21 cellular contexts compared by ENCODE assay signal in genomic region chr4:122083971-122084370, GRCh38.
A peak's percentile ranks its signal among the peaks of the same experiment; 100 is the strongest.
DNase-seq lines count a peak whose midpoint lies in the region; ATAC-seq, FAIRE-seq and TF ChIP-seq lines count a peak whose summit lies in the region.
"Had no signal": no experiment of that assay in that cellular context is flagged by ENCODE, and none has a peak within 500 bp of the region (broad histone marks: within the 10 kb centered on the region; RNA-seq: fewer than 3 reads in every experiment).

No MANE protein-coding gene starts in this region.

- H3K27me3 ChIP-seq in IMR-90 (ENCODE audit: control insufficient read depth, insufficient read depth, low read length) (no peaks in the 10 kb centered on the region), H1 (replicated peaks in 1 of 4; ENCODE audit: control insufficient read depth in 3 of 4, extremely low read depth in 1 of 4, insufficient read depth in 3 of 4, low read length in 3 of 4) (no peaks in the 10 kb centered on the region), mesendoderm (ENCODE audit: insufficient read depth, low read length, poor library complexity) (no peaks in the 10 kb centered on the region)

- DNase-seq in ELF-1 (ENCODE audit: low read depth, low spot score) (peak; percentile 6), IMR-90 (no peak), H1 (ENCODE audit: low read depth in 1 of 2, low spot score in 2 of 2) (no peak), mesendoderm (peak; percentile 29), posterior cingulate gyrus (no peak), activated gamma-delta T cell treated with Interleukin-2 at 50 U/mL for 16 hours (no peak), mesothelial cell of epicardium (ENCODE audit: low spot score in 2 of 2, unreplicated experiment in 2 of 2) (no peak)
- DNase-seq: AML-193; Caco-2; CD4-positive, alpha-beta T cell; GDM1; GOT3; H9 had no signal

- H3K56ac ChIP-seq in IMR-90 (ENCODE audit: extremely low read depth, insufficient read depth, low read length) (no peak overlapping the region), H1 (replicated peaks; ENCODE audit: insufficient read length, low read depth, low read length) (no peak overlapping the region), mesendoderm (ENCODE audit: low read length) (no peak overlapping the region)

- no peak overlapping the region for H2BK15ac ChIP-seq in IMR-90 (ENCODE audit: low read depth, low read length)
- no peak overlapping the region for H2BK15ac ChIP-seq in H1 (ENCODE audit: low read length)
- no peak overlapping the region for H2BK15ac ChIP-seq in mesendoderm (replicated peaks; ENCODE audit: low read depth)

- H3K27ac ChIP-seq in IMR-90 (ENCODE audit: insufficient read depth, low read length) (no peak overlapping the region), H1 (ENCODE audit: low read depth, low read length) (no peak overlapping the region), mesendoderm (ENCODE audit: low read depth, low read length) (no peak overlapping the region)
- H3K27ac ChIP-seq: 22Rv1, A549, C4-2B, HL-60 had no signal

- intact Hi-C loops in IMR-90 (cut with micrococcal nuclease) (loop anchor here (10.0 kb wide), 1 partner anchor 61 kb away; no protein-coding TSS in a partner anchor), posterior cingulate gyrus (cut with DNase I) (no loop called here)

- CTCF ChIA-PET in IMR-90 (lab: Yijun Ruan, JAX) (interaction anchor here (0.5 kb wide), 1 partner anchor 38 kb away, joined by 3 read pairs; no protein-coding TSS in a partner anchor), H1 (lab: Charles Lee; ENCODE audit: partially characterized antibody) (interaction anchor here (0.5 to 1.3 kb wide), 3 partner anchors 8 to 83 kb away, joined by 3 read pairs; no protein-coding TSS in a partner anchor)

- no peak for TF ChIP-seq CTCF in IMR-90 (conservative IDR thresholded peaks at IDR 0.05; ENCODE audit: low read depth, low read length)
- TF ChIP-seq CTCF in H1 (IDR thresholded peaks at IDR 0.05; ENCODE audit: control extremely low read depth in 1 of 3, insufficient read depth in 1 of 3, low read depth in 1 of 3, low read length in 3 of 3) = no peak
- TF ChIP-seq CTCF in mesothelial cell of epicardium (IDR thresholded peaks at IDR 0.05; ENCODE audit: unreplicated experiment) = no peak

- H3K23ac ChIP-seq in IMR-90 (ENCODE audit: low read depth, low read length) = 0 out of 2 replicates have a peak overlapping the region, but pooled peaks have one; percentile 7
- no peak overlapping the region for H3K23ac ChIP-seq in H1 (ENCODE audit: insufficient read length)
- no peak overlapping the region for H3K23ac ChIP-seq in mesendoderm (ENCODE audit: low read length)

- no peak overlapping the region for H2BK5ac ChIP-seq in IMR-90 (ENCODE audit: low read depth, low read length, poor library complexity, severe bottlenecking)
- H2BK5ac ChIP-seq in H1 (ENCODE audit: low read depth, low read length) = no peak overlapping the region
- no peak overlapping the region for H2BK5ac ChIP-seq in mesendoderm (ENCODE audit: low read length)

- H3K79me2 ChIP-seq in H1 (ENCODE audit: control insufficient read depth in 1 of 2, insufficient read depth in 2 of 2, low read length in 2 of 2) (no peaks in the 10 kb centered on the region), mesendoderm (ENCODE audit: control insufficient read depth, insufficient read depth, low read length) (no peaks in the 10 kb centered on the region)

- peaks cover 7% of the 10 kb centered on the region for H3K4me1 Mint-ChIP-seq in mesothelial cell of epicardium

- no peak overlapping the region for H2AK9ac ChIP-seq in IMR-90 (replicated peaks; ENCODE audit: low read depth, low read length, poor library complexity)

- TF ChIP-seq EP300 in H1 (IDR thresholded peaks at IDR 0.05; ENCODE audit: borderline replicate concordance in 1 of 2, low read depth in 2 of 2, low read length in 2 of 2) = no peak

- FAIRE-seq in H1 (lab: Jason Lieb, UNC) = no peak
- FAIRE-seq: A549, D721Med, GM12892, GM18507, HepG2 had no signal

- H2AFZ ChIP-seq in IMR-90 (replicated peaks; ENCODE audit: low read length, poor library complexity) = no peak overlapping the region
- H2AFZ ChIP-seq in H1 (ENCODE audit: low read length) = no peak overlapping the region

- H3K4me2 ChIP-seq in IMR-90 (ENCODE audit: low read depth, low read length) = no peak overlapping the region
- H3K4me2 ChIP-seq in H1 (ENCODE audit: insufficient read depth in 1 of 2, low read depth in 2 of 2, low read length in 2 of 2) = peak overlapping the region in 1 of 2 experiments; percentile 11; a peak in 1 of 4 replicates
- no peak overlapping the region for H3K4me2 ChIP-seq in mesendoderm (ENCODE audit: low read length)
- H3K4me2 ChIP-seq: A549 had no signal

- H3K9me3 ChIP-seq in IMR-90 (ENCODE audit: control insufficient read depth, insufficient read depth, low read length) (no peaks in the 10 kb centered on the region), H1 (ENCODE audit: insufficient read depth in 2 of 2, low read depth in 1 of 2, low read length in 1 of 2) (no peaks in the 10 kb centered on the region)
- H3K9me3 ChIP-seq: A549, Caco-2 had no signal

- H2BK120ac ChIP-seq in IMR-90 (ENCODE audit: low read depth, low read length) = no peak overlapping the region
- no peak overlapping the region for H2BK120ac ChIP-seq in H1 (replicated peaks; ENCODE audit: low read depth, low read length)
- H2BK120ac ChIP-seq in mesendoderm (ENCODE audit: low read depth, low read length) = no peak overlapping the region

- H3K4me3 Mint-ChIP-seq in mesothelial cell of epicardium = no peak overlapping the region
- H3K4me3 Mint-ChIP-seq: CD4-positive, alpha-beta T cell; H9 had no signal

- no peak overlapping the region for H3K9ac ChIP-seq in IMR-90 (ENCODE audit: low read depth, low read length)
- no peak overlapping the region for H3K9ac ChIP-seq in H1 (replicated peaks in 1 of 4; ENCODE audit: extremely low read depth in 1 of 4, low read depth in 3 of 4, low read length in 3 of 4)
- H3K9ac ChIP-seq in mesendoderm (ENCODE audit: low read length) = no peak overlapping the region

- H4K8ac ChIP-seq in IMR-90 (ENCODE audit: low read depth in 2 of 2, low read length in 2 of 2) (no peak overlapping the region), H1 (ENCODE audit: extremely low read depth, insufficient read depth, low read length) (no peak overlapping the region), mesendoderm (ENCODE audit: low read depth, low read length) (no peak overlapping the region)

- in situ Hi-C loops in IMR-90 (cut with MboI; ENCODE audit: low sequenced_read_pairs) = no loop called here

- H3K27me3 Mint-ChIP-seq in mesothelial cell of epicardium (ENCODE audit: low read depth) = peaks cover 20% of the 10 kb centered on the region

- no peak overlapping the region for H3K27ac Mint-ChIP-seq in mesothelial cell of epicardium
- H3K27ac Mint-ChIP-seq: CD4-positive, alpha-beta T cell had no signal

- TF ChIP-seq RAD21 in IMR-90 (IDR thresholded peaks at IDR 0.05; ENCODE audit: low read length) (no peak), H1 (IDR thresholded peaks at IDR 0.05 in 1 of 2, conservative IDR thresholded peaks at IDR 0.05 in 1 of 2; ENCODE audit: low read depth in 2 of 2, low read length in 2 of 2) (no peak)

- H3K23me2 ChIP-seq in H1 (ENCODE audit: low read depth, low read length) = no peaks in the 10 kb centered on the region

- H3K79me1 ChIP-seq in IMR-90 (ENCODE audit: low read depth in 1 of 2, low read length in 2 of 2) = no peaks in the 10 kb centered on the region
- H3K79me1 ChIP-seq in H1 (ENCODE audit: low read depth, low read length) = no peaks in the 10 kb centered on the region
- H3K79me1 ChIP-seq in mesendoderm (ENCODE audit: low read length) = no peaks in the 10 kb centered on the region

- H3K36me3 Mint-ChIP-seq in mesothelial cell of epicardium = no peaks in the 10 kb centered on the region

- no peak overlapping the region for H3K4ac ChIP-seq in IMR-90 (ENCODE audit: low read depth, low read length)
- H3K4ac ChIP-seq in H1 (replicated peaks; ENCODE audit: insufficient read length, low read depth, low read length) = no peak overlapping the region
- H3K4ac ChIP-seq in mesendoderm (ENCODE audit: low read depth, low read length) = no peak overlapping the region

- no TSS peak for BruUV-seq in IMR-90 (replicated peaks; lab: Mats Ljungman, UMichigan)

- peaks cover 4% of the 10 kb centered on the region for H3K9me3 Mint-ChIP-seq in mesothelial cell of epicardium
- H3K9me3 Mint-ChIP-seq: CD4-positive, alpha-beta T cell; H9 had no signal

- POLR2A ChIA-PET in IMR-90 (lab: Charles Lee; ENCODE audit: unreplicated experiment) = no interaction called here
- POLR2A ChIA-PET in H1 (lab: Charles Lee; ENCODE audit: partially characterized antibody) = no interaction called here

- peak overlapping the region; percentile 58; the same call in 1 of the 2 replicates for H2AK5ac ChIP-seq in IMR-90 (ENCODE audit: low read depth, low read length)
- H2AK5ac ChIP-seq in H1 (ENCODE audit: low read depth, low read length) = no peak overlapping the region
- H2AK5ac ChIP-seq in mesendoderm (ENCODE audit: low read length) = no peak overlapping the region

- H4K5ac ChIP-seq in IMR-90 (ENCODE audit: low read depth, low read length) (no peak overlapping the region), H1 (ENCODE audit: insufficient read length, low read depth, low read length) (no peak overlapping the region), mesendoderm (ENCODE audit: low read length) (no peak overlapping the region)

- H3K4me3 ChIP-seq in IMR-90 (ENCODE audit: insufficient read depth, low read depth, low read length) (no peak overlapping the region), H1 (ENCODE audit: extremely low read depth in 1 of 4, insufficient read depth in 2 of 4, low read depth in 3 of 4, low read length in 4 of 4) (no peak overlapping the region; a peak in 1 of 8 replicates), mesendoderm (ENCODE audit: low read length) (no peak overlapping the region)
- H3K4me3 ChIP-seq: A549 had no signal

- H3K36me3 ChIP-seq in IMR-90 (ENCODE audit: control insufficient read depth, insufficient read depth, low read length) (no peaks in the 10 kb centered on the region), H1 (ENCODE audit: control insufficient read depth in 2 of 4, insufficient read depth in 4 of 4, low read length in 3 of 4) (no peaks in the 10 kb centered on the region), mesendoderm (ENCODE audit: control insufficient read depth, insufficient read depth, low read length) (no peaks in the 10 kb centered on the region)

- no peak for TF ChIP-seq POLR2A in IMR-90 (IDR thresholded peaks at IDR 0.05; ENCODE audit: low read depth, low read length)
- no peak for TF ChIP-seq POLR2A in H1 (IDR thresholded peaks at IDR 0.05; ENCODE audit: control extremely low read depth in 1 of 2, low read depth in 2 of 2, low read length in 2 of 2)

- no peak overlapping the region for H4K91ac ChIP-seq in IMR-90 (ENCODE audit: insufficient read depth, low read depth, low read length)
- no peak overlapping the region for H4K91ac ChIP-seq in H1 (replicated peaks; ENCODE audit: insufficient read length, low read length)

- no peaks in the 10 kb centered on the region for H4K20me1 ChIP-seq in IMR-90 (ENCODE audit: insufficient read depth, low read length)
- no peaks in the 10 kb centered on the region for H4K20me1 ChIP-seq in H1 (replicated peaks in 1 of 2; ENCODE audit: control insufficient read depth in 1 of 2, insufficient read depth in 2 of 2, low read length in 2 of 2)

- H2BK20ac ChIP-seq in IMR-90 (ENCODE audit: low read depth, low read length) = no peak overlapping the region
- H2BK20ac ChIP-seq in H1 (ENCODE audit: low read length) = no peak overlapping the region

- no peak overlapping the region; the same call in 1 of the 2 replicates for H2BK12ac ChIP-seq in H1 (ENCODE audit: low read depth, low read length)

- dilution Hi-C loops in IMR-90 (cut with HindIII; ENCODE audit: low sequenced_read_pairs, unreplicated experiment) = no loop called here

- peaks cover 4% of the 10 kb centered on the region for H3K4me1 ChIP-seq in IMR-90 (ENCODE audit: control insufficient read depth, insufficient read depth, low read length)
- H3K4me1 ChIP-seq in H1 (replicated peaks in 1 of 4; ENCODE audit: control insufficient read depth in 3 of 4, insufficient read depth in 4 of 4, low read length in 3 of 4) = peaks cover 0 to 3% (median 0%) of the 10 kb centered on the region in 4 experiments; a peak in 1 of 7 replicates
- no peaks in the 10 kb centered on the region for H3K4me1 ChIP-seq in mesendoderm (ENCODE audit: control insufficient read depth, low read depth, low read length)
- H3K4me1 ChIP-seq: A549, Caco-2 had no signal

- ATAC-seq in IMR-90 (ENCODE audit: low read depth) = no peak
- ATAC-seq: A549, HepG2 had no signal

- H3K14ac ChIP-seq in IMR-90 (replicated peaks; ENCODE audit: low read depth, low read length) = no peak overlapping the region
- H3K14ac ChIP-seq in H1 (ENCODE audit: insufficient read length) = no peak overlapping the region

- H3K18ac ChIP-seq in IMR-90 (ENCODE audit: low read depth, low read length) = no peak overlapping the region; the same call in 1 of the 2 replicates
- H3K18ac ChIP-seq in H1 (ENCODE audit: extremely low read depth, low read length) = no peak overlapping the region
- no peak overlapping the region for H3K18ac ChIP-seq in mesendoderm (ENCODE audit: low read length)

- no peaks in the 10 kb centered on the region; the same call in 1 of the 2 replicates for H3K9me1 ChIP-seq in IMR-90 (ENCODE audit: insufficient read depth, low read length)

Comparison
In these comparisons a context has a peak if more than half of its experiments do, and no peak if none do; other contexts are left out.
1. DNase-seq: peak in ELF-1 (single experiment) and mesendoderm (single experiment); none in IMR-90 (single experiment), H1 (0 of 2), posterior cingulate gyrus (0 of 10), activated gamma-delta T cell treated with Interleukin-2 at 50 U/mL for 16 hours (single experiment) and mesothelial cell of epicardium (0 of 2).